In genomic region chr15:94125131-94125530, GRCh38 we compare ENCODE assay signal across 1 cellular context.
A peak's percentile ranks its signal among the peaks of the same experiment; 100 is the strongest.
TF ChIP-seq lines count a peak whose summit lies in the region.

No MANE protein-coding gene starts in this region.

TF ChIP-seq in SK-N-SH, 30 proteins besides CTCF, POLR2A, EP300 and RAD21 (continued from another document):
- no peak for TF ChIP-seq USF1 (IDR thresholded peaks at IDR 0.05; ENCODE audit: borderline replicate concordance, low read depth)
- TF ChIP-seq POLR2AphosphoS5 (IDR thresholded peaks at IDR 0.05; ENCODE audit: low read depth, low read length): no peak
- no peak for TF ChIP-seq RFX5 (IDR thresholded peaks at IDR 0.05; ENCODE audit: low read length)
- TF ChIP-seq SMC3 (IDR thresholded peaks at IDR 0.05; ENCODE audit: low read depth, low read length): no peak
- TF ChIP-seq EZH2phosphoT487 (IDR thresholded peaks at IDR 0.05; ENCODE audit: borderline replicate concordance, low read depth): no peak
- TF ChIP-seq IRF3 (IDR thresholded peaks at IDR 0.05; ENCODE audit: low read depth, low read length): no peak
- TF ChIP-seq TCF12 (IDR thresholded peaks at IDR 0.05): peak; percentile 83
- no peak for TF ChIP-seq GABPA (IDR thresholded peaks at IDR 0.05; ENCODE audit: low read depth)
- peak; percentile 17; the same call in 1 of the 2 replicates for TF ChIP-seq TEAD4 (IDR thresholded peaks at IDR 0.05; ENCODE audit: borderline replicate concordance, insufficient read depth)
- no peak for TF ChIP-seq ZBTB33 (IDR thresholded peaks at IDR 0.05; ENCODE audit: borderline replicate concordance, low read depth)
- no peak for TF ChIP-seq GATA2 (CRISPR knock-in tag; IDR thresholded peaks at IDR 0.05)
- no peak for TF ChIP-seq RXRA (IDR thresholded peaks at IDR 0.05; ENCODE audit: borderline replicate concordance, low read depth)
- TF ChIP-seq MXI1 (IDR thresholded peaks at IDR 0.05; ENCODE audit: low read depth, low read length): no peak
